ENCODE assay signal across 23 cellular contexts in the genomic region with DNA sequence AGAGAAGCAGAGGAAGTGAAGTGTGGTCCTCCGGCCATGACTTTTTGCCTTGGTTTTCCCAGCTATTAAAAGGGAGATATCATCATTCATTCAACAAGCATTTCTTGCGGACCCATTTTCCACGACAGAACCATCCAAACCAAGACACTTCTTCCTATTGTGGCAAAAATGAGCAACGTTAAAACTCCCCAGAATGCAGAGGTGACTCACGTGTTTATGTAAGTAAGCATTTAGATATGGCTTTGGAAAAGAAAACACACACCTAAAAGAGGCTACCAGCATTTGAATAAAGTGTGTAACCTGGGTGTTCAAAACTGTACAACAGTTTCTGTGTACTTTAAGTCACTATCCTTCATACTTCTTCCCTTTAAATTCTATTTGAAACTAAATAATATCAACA.
"Had no signal": no experiment of that assay in that cellular context is flagged by ENCODE, and none has a peak within 500 bp of the region (broad histone marks: within the 10 kb centered on the region; RNA-seq: fewer than 3 reads in every experiment).

No MANE protein-coding gene starts in this region.

- H3K27me3 ChIP-seq: dorsolateral prefrontal cortex, gastroesophageal sphincter, neutrophil, testis, tibial nerve had no signal

- H3K27ac ChIP-seq: coronary artery, dorsolateral prefrontal cortex, gastroesophageal sphincter, neutrophil, spleen, testis, tibial nerve had no signal

- H3K4me3 ChIP-seq: coronary artery, dorsolateral prefrontal cortex, gastroesophageal sphincter, lung, spleen, testis, tibial nerve had no signal

- H3K9me3 ChIP-seq: gastroesophageal sphincter, neutrophil, spleen, testis, tibial nerve had no signal

- DNase-seq: dorsolateral prefrontal cortex; effector CD8-positive, alpha-beta T cell; foreskin fibroblast; immature natural killer cell; left colon; left ventricle myocardium superior; mesendoderm; naive thymus-derived CD4-positive, alpha-beta T cell; posterior cingulate gyrus; spleen; stimulated activated CD4-positive, alpha-beta T cell treated with anti-CD3 and anti-CD28 coated beads, Interleukin-15, amount 100 ng/mL, for 24 hours; stimulated activated CD4-positive, alpha-beta T cell treated with anti-CD3 and anti-CD28 coated beads, Interleukin-1b, Interleukin-23, amount 100 ng/mL, for 48 hours; stimulated activated CD4-positive, alpha-beta T cell treated with anti-CD3 and anti-CD28 coated beads, Interleukin-4, amount 100 ng/mL, for 24 hours; stimulated activated naive B cell treated with anti-CD40 and anti-IgM and Interleukin-4, amounts not matched to agents 10 μg/mL and 1 μg/mL and 100 μg/mL, for 72 hours; stimulated activated naive CD8-positive, alpha-beta T cell treated with anti-CD3 and anti-CD28 coated beads, Interleukin-15, amount 100 ng/mL, for 72 hours; testis had no signal

- ATAC-seq: esophagus mucosa; gastroesophageal sphincter; left colon; left ventricle myocardium superior; naive thymus-derived CD4-positive, alpha-beta T cell; sciatic nerve; stimulated activated naive B cell treated with anti-CD40 and anti-IgM and Interleukin-4, amounts not matched to agents 10 μg/mL and 1 μg/mL and 100 μg/mL, for 72 hours; stimulated activated naive CD8-positive, alpha-beta T cell treated with anti-CD3 and anti-CD28 coated beads, Interleukin-15, amount 100 ng/mL, for 72 hours had no signal

- H3K36me3 ChIP-seq: gastroesophageal sphincter, neutrophil, spleen, tibial nerve had no signal
